ENCODE assay signal across 20 cellular contexts in genomic region chr17:29526322-29526721, GRCh38.
"Had no signal": no experiment of that assay in that cellular context is flagged by ENCODE, and none has a peak within 500 bp of the region (broad histone marks: within the 10 kb centered on the region; RNA-seq: fewer than 3 reads in every experiment).

No MANE protein-coding gene starts in this region.

- ATAC-seq: activated CD8-positive, alpha-beta memory T cell treated with anti-CD3 and anti-CD28 coated beads, Interleukin-2, amount 10 ng/mL, durations not matched to agents 7 days and 5 days; foreskin keratinocyte; left lobe of liver had no signal

- H3K4me3 ChIP-seq: ascending aorta, esophagus squamous epithelium, lung, thyroid gland had no signal

- H3K27me3 ChIP-seq: ascending aorta, esophagus squamous epithelium, foreskin keratinocyte, thyroid gland had no signal

- H3K27me3 Mint-ChIP-seq: activated CD8-positive, alpha-beta memory T cell treated with anti-CD3 and anti-CD28 coated beads, Interleukin-2, amount 10 ng/mL, durations not matched to agents 7 days and 5 days; activated naive CD8-positive, alpha-beta T cell treated with anti-CD3 and anti-CD28 coated beads, Interleukin-2, amount 10 ng/mL, durations not matched to agents 7 days and 5 days had no signal

- DNase-seq: activated CD4-positive, alpha-beta T cell treated with anti-CD3 and anti-CD28 coated beads, Interleukin-2, amount 50 U/mL, for 48 hours; activated CD8-positive, alpha-beta memory T cell treated with anti-CD3 and anti-CD28 coated beads, Interleukin-2, amount 10 ng/mL, durations not matched to agents 7 days and 5 days; activated naive CD4-positive, alpha-beta T cell treated with Interleukin-2 at 50 U/mL for 16 hours; activated naive CD8-positive, alpha-beta T cell treated with anti-CD3 and anti-CD28 coated beads, Interleukin-2, amount 10 ng/mL, durations not matched to agents 7 days and 5 days; cortex of kidney; effector CD4-positive, alpha-beta T cell; esophagus squamous epithelium; foreskin keratinocyte; hypothalamus; kidney; midbrain; occipital lobe; stimulated activated CD8-positive, alpha-beta memory T cell treated with anti-CD3 and anti-CD28 coated beads, Interleukin-4, amount 100 ng/mL, for 48 hours; stimulated activated naive CD4-positive, alpha-beta T cell treated with Interleukin-2 at 50 U/mL for 16 hours; thyroid gland had no signal

- H3K4me1 ChIP-seq: ascending aorta, esophagus squamous epithelium, foreskin keratinocyte, thyroid gland had no signal

- H3K9me3 Mint-ChIP-seq: activated naive CD8-positive, alpha-beta T cell treated with anti-CD3 and anti-CD28 coated beads, Interleukin-2, amount 10 ng/mL, durations not matched to agents 7 days and 5 days; activated T-helper 2 cell treated with anti-CD3 and anti-CD28 coated beads, Interferon-gamma antibody, Interleukin-2, Interleukin-4, amounts not matched to agents 10 μg/mL and 5 μg/mL and 100 μg/mL, durations not matched to agents 14 hours and 24 hours and 36 hours had no signal

- H3K27ac ChIP-seq: ascending aorta, esophagus squamous epithelium, foreskin keratinocyte, thyroid gland had no signal

- FAIRE-seq: endothelial cell of umbilical vein, kidney had no signal

- H3K27ac Mint-ChIP-seq: activated CD8-positive, alpha-beta memory T cell treated with anti-CD3 and anti-CD28 coated beads, Interleukin-2, amount 10 ng/mL, durations not matched to agents 7 days and 5 days; activated naive CD8-positive, alpha-beta T cell treated with anti-CD3 and anti-CD28 coated beads, Interleukin-2, amount 10 ng/mL, durations not matched to agents 7 days and 5 days; activated T-helper 2 cell treated with anti-CD3 and anti-CD28 coated beads, Interferon-gamma antibody, Interleukin-2, Interleukin-4, amounts not matched to agents 10 μg/mL and 5 μg/mL and 100 μg/mL, durations not matched to agents 14 hours and 24 hours and 36 hours had no signal

- H3K4me1 Mint-ChIP-seq: activated naive CD8-positive, alpha-beta T cell treated with anti-CD3 and anti-CD28 coated beads, Interleukin-2, amount 10 ng/mL, durations not matched to agents 7 days and 5 days had no signal

- H3K9me3 ChIP-seq: ascending aorta, esophagus squamous epithelium, thyroid gland had no signal

- H3K4me3 Mint-ChIP-seq: activated CD8-positive, alpha-beta memory T cell treated with anti-CD3 and anti-CD28 coated beads, Interleukin-2, amount 10 ng/mL, durations not matched to agents 7 days and 5 days; activated naive CD8-positive, alpha-beta T cell treated with anti-CD3 and anti-CD28 coated beads, Interleukin-2, amount 10 ng/mL, durations not matched to agents 7 days and 5 days had no signal
